Comparison of ENCODE assay signal across 16 cellular contexts in the genomic region with DNA sequence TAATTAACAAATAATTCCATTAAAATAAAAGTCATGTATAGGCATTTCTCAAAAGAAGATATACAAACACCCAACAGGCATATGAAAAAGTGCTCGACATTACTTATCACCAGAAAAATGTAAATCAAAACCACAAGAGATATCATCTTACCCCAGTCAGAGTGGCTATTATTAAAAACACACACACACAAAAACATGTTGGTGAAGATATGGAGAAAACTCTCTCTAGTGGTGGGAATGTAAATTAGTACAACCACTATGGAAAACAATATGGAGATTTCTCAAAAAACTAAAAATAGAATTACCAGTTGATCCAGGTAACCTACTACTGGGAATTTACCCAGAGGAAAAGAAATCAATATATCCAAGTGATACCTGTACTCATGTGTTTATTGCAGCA.
DNase-seq lines count a peak whose midpoint lies in the region; ATAC-seq and TF ChIP-seq lines count a peak whose summit lies in the region.
"Had no signal": no experiment of that assay in that cellular context is flagged by ENCODE, and none has a peak within 500 bp of the region (broad histone marks: within the 10 kb centered on the region; RNA-seq: fewer than 3 reads in every experiment).

No MANE protein-coding gene starts in this region.

- H3K27ac ChIP-seq in SK-N-SH (ENCODE audit: low read depth in 2 of 2, low read length in 1 of 2) (no peak overlapping the region), uterus (no peak overlapping the region)
- H3K27ac ChIP-seq: 22Rv1, A549, C4-2B, GM23248 had no signal

- peak; percentile 30; the same call in 1 of the 2 replicates for TF ChIP-seq CTCF in SK-N-SH (IDR thresholded peaks at IDR 0.05)
- no peak for TF ChIP-seq CTCF in uterus (IDR thresholded peaks at IDR 0.05)

- POLR2A ChIA-PET in SK-N-SH (lab: Yijun Ruan, JAX) = no interaction called here

- TF ChIP-seq EP300 in SK-N-SH (IDR thresholded peaks at IDR 0.05; ENCODE audit: borderline replicate concordance in 1 of 2, low read depth in 1 of 2, low read length in 1 of 2) = no peak

- H3K4me1 Mint-ChIP-seq in stimulated activated naive B cell treated with anti-CD40 and anti-IgM and Interleukin-4, amounts not matched to agents 10 μg/mL and 1 μg/mL and 100 μg/mL, for 72 hours = no peaks in the 10 kb centered on the region

- no peaks in the 10 kb centered on the region for H3F3A ChIP-seq in SK-N-SH (replicated peaks; ENCODE audit: insufficient read depth)

- no peak overlapping the region for H3K4me2 ChIP-seq in SK-N-SH
- H3K4me2 ChIP-seq: A549 had no signal

- H3K4me3 ChIP-seq in SK-N-SH (ENCODE audit: low read depth in 2 of 2, low read length in 1 of 2) = no peak overlapping the region
- no peak overlapping the region for H3K4me3 ChIP-seq in uterus
- H3K4me3 ChIP-seq: A549, GM23248, HAP-1 had no signal

- no peak for TF ChIP-seq RAD21 in SK-N-SH (IDR thresholded peaks at IDR 0.05; ENCODE audit: low read length)

- no peak overlapping the region for H3K9ac ChIP-seq in SK-N-SH
- H3K9ac ChIP-seq: GM23248 had no signal

- ATAC-seq in SK-N-SH treated with all-trans-retinoic acid at 6 μM for 48 hours (no peak), HG03378 (IDR thresholded peaks at IDR 0.05; ENCODE audit: unreplicated experiment) (no peak)
- ATAC-seq in stimulated activated naive B cell treated with anti-CD40 and anti-IgM and Interleukin-4, amounts not matched to agents 10 μg/mL and 1 μg/mL and 100 μg/mL, for 72 hours (replicated peaks) = no peak
- ATAC-seq: A549 had no signal

- H3K27me3 ChIP-seq in SK-N-SH (ENCODE audit: insufficient read depth) (no peaks in the 10 kb centered on the region), uterus (no peaks in the 10 kb centered on the region)

- WGBS in SK-N-SH (ENCODE audit: low lambda C conversion rate) = 0% methylated on average over 1 of the region's 1 CpG

- H3K9me2 ChIP-seq in SK-N-SH = no peaks in the 10 kb centered on the region

- no peaks in the 10 kb centered on the region for H4K20me1 ChIP-seq in SK-N-SH (ENCODE audit: insufficient read depth)

- no peaks in the 10 kb centered on the region for H3K36me3 Mint-ChIP-seq in stimulated activated naive B cell treated with anti-CD40 and anti-IgM and Interleukin-4, amounts not matched to agents 10 μg/mL and 1 μg/mL and 100 μg/mL, for 72 hours

- no peaks in the 10 kb centered on the region for H3K79me2 ChIP-seq in SK-N-SH (ENCODE audit: insufficient read depth)

- H2AFZ ChIP-seq in SK-N-SH (ENCODE audit: low read depth) = no peak overlapping the region
- H2AFZ ChIP-seq: GM23248 had no signal

- no peaks in the 10 kb centered on the region for H3K27me3 Mint-ChIP-seq in stimulated activated naive B cell treated with anti-CD40 and anti-IgM and Interleukin-4, amounts not matched to agents 10 μg/mL and 1 μg/mL and 100 μg/mL, for 72 hours
- H3K27me3 Mint-ChIP-seq: CD4-positive, alpha-beta T cell had no signal

- H3K9me3 Mint-ChIP-seq in stimulated activated naive B cell treated with anti-CD40 and anti-IgM and Interleukin-4, amounts not matched to agents 10 μg/mL and 1 μg/mL and 100 μg/mL, for 72 hours = peaks cover 4 to 8% of the 10 kb centered on the region in 2 donors

- H3K27ac Mint-ChIP-seq in stimulated activated naive B cell treated with anti-CD40 and anti-IgM and Interleukin-4, amounts not matched to agents 10 μg/mL and 1 μg/mL and 100 μg/mL, for 72 hours = no peak overlapping the region
- H3K27ac Mint-ChIP-seq: CD4-positive, alpha-beta T cell had no signal

- H3K4me3 Mint-ChIP-seq in stimulated activated naive B cell treated with anti-CD40 and anti-IgM and Interleukin-4, amounts not matched to agents 10 μg/mL and 1 μg/mL and 100 μg/mL, for 72 hours = no peak overlapping the region
- H3K4me3 Mint-ChIP-seq: CD4-positive, alpha-beta T cell had no signal

- CTCF ChIA-PET in SK-N-SH (lab: Yijun Ruan, JAX) = no interaction called here

- no peak for DNase-seq in SK-N-SH
- DNase-seq in SW480 (ENCODE audit: low spot score) = peak; percentile 12
- peak; percentile 12 for DNase-seq in iris pigment epithelial cell (ENCODE audit: low read depth)
- DNase-seq in stimulated activated CD4-positive, alpha-beta T cell treated with anti-CD3 and anti-CD28 coated beads, Interleukin-2, amount 100 ng/mL, for 24 hours = no peak
- DNase-seq in uterus = no peak
- no peak for DNase-seq in stimulated activated naive B cell treated with anti-CD40 and anti-IgM and Interleukin-4, amounts not matched to agents 10 μg/mL and 1 μg/mL and 100 μg/mL, for 72 hours
- DNase-seq: AML-193; Caco-2; CD4-positive, alpha-beta T cell; GM23248 had no signal

- TF ChIP-seq POLR2A in uterus (IDR thresholded peaks at IDR 0.05) = no peak

- H3K4me1 ChIP-seq in SK-N-SH (ENCODE audit: control insufficient read depth in 1 of 2, insufficient read depth in 2 of 2, low read depth in 1 of 2, low read length in 1 of 2) = no peaks in the 10 kb centered on the region
- H3K4me1 ChIP-seq in uterus = no peaks in the 10 kb centered on the region
- H3K4me1 ChIP-seq: A549, Caco-2, HAP-1 had no signal

- no peaks in the 10 kb centered on the region for H3K9me3 ChIP-seq in SK-N-SH
- no peaks in the 10 kb centered on the region for H3K9me3 ChIP-seq in uterus
- H3K9me3 ChIP-seq: A549, Caco-2, HAP-1 had no signal

- no peaks in the 10 kb centered on the region for H3K36me3 ChIP-seq in SK-N-SH (replicated peaks in 1 of 2; ENCODE audit: control insufficient read depth in 1 of 2, insufficient read depth in 2 of 2, low read length in 1 of 2)
- H3K36me3 ChIP-seq in uterus = no peaks in the 10 kb centered on the region
- H3K36me3 ChIP-seq: HAP-1 had no signal

- intact Hi-C loops in uterus (cut with DNase I; ENCODE audit: low total_unique reads) = no loop called here

TF ChIP-seq in SK-N-SH, 30 proteins besides CTCF, POLR2A, EP300 and RAD21:
- TF ChIP-seq, protein P1, sequence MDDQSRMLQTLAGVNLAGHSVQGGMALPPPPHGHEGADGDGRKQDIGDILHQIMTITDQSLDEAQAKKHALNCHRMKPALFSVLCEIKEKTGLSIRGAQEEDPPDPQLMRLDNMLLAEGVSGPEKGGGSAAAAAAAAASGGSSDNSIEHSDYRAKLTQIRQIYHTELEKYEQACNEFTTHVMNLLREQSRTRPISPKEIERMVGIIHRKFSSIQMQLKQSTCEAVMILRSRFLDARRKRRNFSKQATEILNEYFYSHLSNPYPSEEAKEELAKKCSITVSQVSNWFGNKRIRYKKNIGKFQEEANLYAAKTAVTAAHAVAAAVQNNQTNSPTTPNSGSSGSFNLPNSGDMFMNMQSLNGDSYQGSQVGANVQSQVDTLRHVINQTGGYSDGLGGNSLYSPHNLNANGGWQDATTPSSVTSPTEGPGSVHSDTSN (IDR thresholded peaks at IDR 0.05) = no peak
- no peak for TF ChIP-seq NRF1 (IDR thresholded peaks at IDR 0.05; ENCODE audit: low read depth, low read length)
- TF ChIP-seq MXI1 (IDR thresholded peaks at IDR 0.05; ENCODE audit: low read depth, low read length) = no peak
- TF ChIP-seq RXRA (IDR thresholded peaks at IDR 0.05; ENCODE audit: borderline replicate concordance, low read depth) = no peak
- TF ChIP-seq MEF2A (IDR thresholded peaks at IDR 0.05; ENCODE audit: borderline replicate concordance, low read depth) = no peak
- TF ChIP-seq JUND (IDR thresholded peaks at IDR 0.05) = no peak
- no peak for TF ChIP-seq TAF1 (IDR thresholded peaks at IDR 0.05; ENCODE audit: borderline replicate concordance, low read depth, low read length)

TF ChIP-seq in SK-N-SH treated with all-trans-retinoic acid at 6 μM for 48 hours, 23 proteins besides CTCF, POLR2A, EP300 and RAD21 (continues in another document):
- no peak for TF ChIP-seq CSDC2 (CRISPR knock-in tag; IDR thresholded peaks at IDR 0.05)
- no peak for TF ChIP-seq ZFP3 (CRISPR knock-in tag; IDR thresholded peaks at IDR 0.05)
- TF ChIP-seq, protein P2, sequence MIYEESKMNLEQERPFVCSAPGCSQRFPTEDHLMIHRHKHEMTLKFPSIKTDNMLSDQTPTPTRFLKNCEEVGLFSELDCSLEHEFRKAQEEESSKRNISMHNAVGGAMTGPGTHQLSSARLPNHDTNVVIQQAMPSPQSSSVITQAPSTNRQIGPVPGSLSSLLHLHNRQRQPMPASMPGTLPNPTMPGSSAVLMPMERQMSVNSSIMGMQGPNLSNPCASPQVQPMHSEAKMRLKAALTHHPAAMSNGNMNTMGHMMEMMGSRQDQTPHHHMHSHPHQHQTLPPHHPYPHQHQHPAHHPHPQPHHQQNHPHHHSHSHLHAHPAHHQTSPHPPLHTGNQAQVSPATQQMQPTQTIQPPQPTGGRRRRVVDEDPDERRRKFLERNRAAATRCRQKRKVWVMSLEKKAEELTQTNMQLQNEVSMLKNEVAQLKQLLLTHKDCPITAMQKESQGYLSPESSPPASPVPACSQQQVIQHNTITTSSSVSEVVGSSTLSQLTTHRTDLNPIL (CRISPR knock-in tag; IDR thresholded peaks at IDR 0.05; ENCODE audit: low read depth) = no peak
- no peak for TF ChIP-seq TCF4 (CRISPR knock-in tag; IDR thresholded peaks at IDR 0.05; ENCODE audit: borderline replicate concordance)
- TF ChIP-seq, protein P3, sequence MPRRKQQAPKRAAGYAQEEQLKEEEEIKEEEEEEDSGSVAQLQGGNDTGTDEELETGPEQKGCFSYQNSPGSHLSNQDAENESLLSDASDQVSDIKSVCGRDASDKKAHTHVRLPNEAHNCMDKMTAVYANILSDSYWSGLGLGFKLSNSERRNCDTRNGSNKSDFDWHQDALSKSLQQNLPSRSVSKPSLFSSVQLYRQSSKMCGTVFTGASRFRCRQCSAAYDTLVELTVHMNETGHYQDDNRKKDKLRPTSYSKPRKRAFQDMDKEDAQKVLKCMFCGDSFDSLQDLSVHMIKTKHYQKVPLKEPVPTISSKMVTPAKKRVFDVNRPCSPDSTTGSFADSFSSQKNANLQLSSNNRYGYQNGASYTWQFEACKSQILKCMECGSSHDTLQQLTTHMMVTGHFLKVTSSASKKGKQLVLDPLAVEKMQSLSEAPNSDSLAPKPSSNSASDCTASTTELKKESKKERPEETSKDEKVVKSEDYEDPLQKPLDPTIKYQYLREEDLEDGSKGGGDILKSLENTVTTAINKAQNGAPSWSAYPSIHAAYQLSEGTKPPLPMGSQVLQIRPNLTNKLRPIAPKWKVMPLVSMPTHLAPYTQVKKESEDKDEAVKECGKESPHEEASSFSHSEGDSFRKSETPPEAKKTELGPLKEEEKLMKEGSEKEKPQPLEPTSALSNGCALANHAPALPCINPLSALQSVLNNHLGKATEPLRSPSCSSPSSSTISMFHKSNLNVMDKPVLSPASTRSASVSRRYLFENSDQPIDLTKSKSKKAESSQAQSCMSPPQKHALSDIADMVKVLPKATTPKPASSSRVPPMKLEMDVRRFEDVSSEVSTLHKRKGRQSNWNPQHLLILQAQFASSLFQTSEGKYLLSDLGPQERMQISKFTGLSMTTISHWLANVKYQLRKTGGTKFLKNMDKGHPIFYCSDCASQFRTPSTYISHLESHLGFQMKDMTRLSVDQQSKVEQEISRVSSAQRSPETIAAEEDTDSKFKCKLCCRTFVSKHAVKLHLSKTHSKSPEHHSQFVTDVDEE (CRISPR knock-in tag; IDR thresholded peaks at IDR 0.05) = no peak
- TF ChIP-seq ESRRG (CRISPR knock-in tag; IDR thresholded peaks at IDR 0.05) = no peak
- no peak for TF ChIP-seq ISL1 (CRISPR knock-in tag; IDR thresholded peaks at IDR 0.05)
- TF ChIP-seq PPARA (CRISPR knock-in tag; IDR thresholded peaks at IDR 0.05; ENCODE audit: borderline replicate concordance) = no peak

Comparison
In these comparisons a context has a peak if more than half of its experiments do, and no peak if none do; other contexts are left out.
1. DNase-seq: peak in SW480 (single experiment) and iris pigment epithelial cell (single experiment); none in SK-N-SH (single experiment), stimulated activated CD4-positive, alpha-beta T cell treated with anti-CD3 and anti-CD28 coated beads, Interleukin-2, amount 100 ng/mL, for 24 hours (0 of 2), uterus (0 of 2) and stimulated activated naive B cell treated with anti-CD40 and anti-IgM and Interleukin-4, amounts not matched to agents 10 μg/mL and 1 μg/mL and 100 μg/mL, for 72 hours (single experiment).